In the genomic region with DNA sequence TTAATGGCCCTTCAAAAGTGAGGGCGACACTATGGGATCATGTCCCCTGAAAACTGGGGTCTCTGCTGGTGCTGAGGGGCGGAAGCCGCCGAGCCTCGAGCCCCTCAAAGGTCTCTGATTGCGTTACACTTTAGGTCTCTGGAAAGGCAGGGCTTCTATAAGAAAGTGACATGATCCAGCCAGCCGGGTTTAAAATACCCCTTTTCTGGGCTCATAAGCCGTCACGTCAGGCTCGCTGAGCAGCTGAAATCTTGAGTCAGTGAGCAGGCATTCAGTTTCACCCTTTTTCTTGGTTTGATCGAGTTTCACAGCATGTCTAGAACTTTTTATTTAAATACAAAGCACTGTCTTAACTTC, we compare ENCODE assay signal across 8 cellular contexts. TPM values are rescaled to one million over a fixed set of nuclear protein-coding genes. Genes with fewer than 3 reads are reported as not detected.
DNase-seq lines count a peak whose midpoint lies in the region; ATAC-seq and TF ChIP-seq lines count a peak whose summit lies in the region.

No MANE protein-coding gene starts in this region.

- peak; percentile 12 for ATAC-seq in GM21723 (IDR thresholded peaks at IDR 0.05; ENCODE audit: unreplicated experiment)
- ATAC-seq in T-cell (replicated peaks in 1 of 4) = no peak
- ATAC-seq in HG03045 (IDR thresholded peaks at IDR 0.05; ENCODE audit: unreplicated experiment) = no peak
- ATAC-seq in omental fat pad (ENCODE audit: low FRiP score) = no peak

- peaks cover 16% of the 10 kb centered on the region for H3K36me3 Mint-ChIP-seq in T-cell

- peaks cover 24 to 39% (median 27%) of the 10 kb centered on the region in 3 donors for H3K4me1 Mint-ChIP-seq in T-cell

- H3K36me3 ChIP-seq in iPS-15b (ENCODE audit: control insufficient read depth, insufficient read depth, low read length) = peaks cover 19% of the 10 kb centered on the region

- peak overlapping the region in 2 of 3 donors; percentile 89 to 95 for H3K4me3 Mint-ChIP-seq in T-cell

- POLR2A ChIA-PET in T-cell (lab: Charles Lee) = no interaction called here

- peak overlapping the region; percentile 58 for H3K4me3 ChIP-seq in iPS-15b (ENCODE audit: low read depth, low read length)

- H3K9me3 ChIP-seq in iPS-15b (ENCODE audit: control insufficient read depth, insufficient read depth, low read length) = no peaks in the 10 kb centered on the region

- DNase-seq in AG08395 (ENCODE audit: low spot score) = peak; percentile 11
- DNase-seq in T-cell = peak in 1 of 34 experiments; percentile 3
- DNase-seq in caudate nucleus (lab: John Stamatoyannopoulos, UW) = no peak
- DNase-seq in medulla oblongata (ENCODE audit: extremely low spot score) = no peak
- no peak for DNase-seq in omental fat pad (ENCODE audit: low spot score)

- H3K4me1 ChIP-seq in iPS-15b (ENCODE audit: control insufficient read depth, insufficient read depth, low read length) = peaks cover 5% of the 10 kb centered on the region

- H3K27me3 ChIP-seq in iPS-15b (ENCODE audit: control insufficient read depth, insufficient read depth, low read length) = no peaks in the 10 kb centered on the region

- CTCF ChIA-PET in T-cell (lab: Charles Lee) = interaction anchor here in 1 of 2 donors (0.7 to 1.0 kb wide), 2 partner anchors 63 to 337 kb away, joined by 3 to 7 read pairs; no protein-coding TSS in a partner anchor

- peak overlapping the region; percentile 70 for H3K9ac ChIP-seq in iPS-15b (ENCODE audit: low read depth, low read length)

- no peaks in the 10 kb centered on the region for H3K9me3 Mint-ChIP-seq in T-cell

- H3K27ac Mint-ChIP-seq in T-cell = no peak overlapping the region

- TF ChIP-seq CTCF in omental fat pad (IDR thresholded peaks at IDR 0.05) = no peak

- peaks cover 0 to 2% of the 10 kb centered on the region in 2 donors for H3K27me3 Mint-ChIP-seq in T-cell

- H3K27ac ChIP-seq in caudate nucleus (ENCODE audit: low read depth, low read length) = no peak overlapping the region

RNA-seq across cellular contexts. Expression of gene HMGB1, which starts 0.6 kb away (rescaled TPM):
- 100 to 1,000 TPM; 290 to 406 (median 300) TPM for total RNA-seq in T-cell
- 100 to 1,000 TPM; 209 to 262 (median 236) TPM for total RNA-seq in omental fat pad

RNA-seq across cellular contexts. Expression of gene UBE2L5, which starts 44.0 kb away (rescaled TPM):
- total RNA-seq in T-cell (under 1 TPM in 1 of 5 donors, not detected in 4; 0.33 TPM), omental fat pad (1 to 10 TPM in 1 of 4 donors, not detected in 3; 1.6 TPM)
